Comparison of ENCODE assay signal across 1 cellular context in the genomic region with DNA sequence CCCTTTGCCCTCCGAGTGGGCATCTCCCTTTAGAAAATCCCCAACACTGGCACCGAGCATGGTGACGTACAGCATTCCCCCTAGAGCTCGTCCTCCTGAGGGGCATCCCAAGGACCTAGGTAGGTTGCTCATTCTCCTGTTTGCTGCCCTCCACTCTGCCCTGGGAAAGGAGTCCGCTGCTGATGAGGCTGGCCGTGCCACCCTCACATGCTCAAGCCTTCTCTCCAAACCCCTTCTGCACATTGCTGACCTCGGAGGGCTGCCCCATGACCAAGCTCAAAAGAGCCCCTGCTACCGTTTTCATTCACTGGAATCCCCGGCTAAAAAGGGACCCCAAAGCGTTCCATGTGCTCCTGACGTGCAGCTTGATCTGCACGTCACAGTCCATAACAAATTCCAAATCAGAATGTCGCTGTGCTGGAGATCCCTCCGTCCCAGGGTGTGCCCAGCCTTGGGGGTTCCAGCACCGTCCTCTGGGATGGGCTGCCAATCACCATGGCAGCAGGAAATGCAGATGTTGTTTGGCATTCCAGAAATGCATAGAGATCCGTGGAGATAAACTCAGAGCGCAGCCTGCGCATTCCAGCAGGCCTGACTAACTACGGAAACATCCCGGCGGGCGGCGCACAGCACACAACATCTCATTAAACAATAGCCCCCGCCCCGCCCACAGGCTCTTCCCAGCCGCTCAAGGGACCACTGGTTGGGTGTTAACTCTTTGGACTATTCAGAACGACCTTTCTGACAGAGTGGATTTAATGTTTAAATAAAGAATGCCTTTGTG.
TF ChIP-seq lines count a peak whose summit lies in the region.

No MANE protein-coding gene starts in this region.

TF ChIP-seq in HepG2, 621 proteins besides CTCF, POLR2A, EP300 and RAD21 (continued from another document and continues in another):
- TF ChIP-seq, protein P1, sequence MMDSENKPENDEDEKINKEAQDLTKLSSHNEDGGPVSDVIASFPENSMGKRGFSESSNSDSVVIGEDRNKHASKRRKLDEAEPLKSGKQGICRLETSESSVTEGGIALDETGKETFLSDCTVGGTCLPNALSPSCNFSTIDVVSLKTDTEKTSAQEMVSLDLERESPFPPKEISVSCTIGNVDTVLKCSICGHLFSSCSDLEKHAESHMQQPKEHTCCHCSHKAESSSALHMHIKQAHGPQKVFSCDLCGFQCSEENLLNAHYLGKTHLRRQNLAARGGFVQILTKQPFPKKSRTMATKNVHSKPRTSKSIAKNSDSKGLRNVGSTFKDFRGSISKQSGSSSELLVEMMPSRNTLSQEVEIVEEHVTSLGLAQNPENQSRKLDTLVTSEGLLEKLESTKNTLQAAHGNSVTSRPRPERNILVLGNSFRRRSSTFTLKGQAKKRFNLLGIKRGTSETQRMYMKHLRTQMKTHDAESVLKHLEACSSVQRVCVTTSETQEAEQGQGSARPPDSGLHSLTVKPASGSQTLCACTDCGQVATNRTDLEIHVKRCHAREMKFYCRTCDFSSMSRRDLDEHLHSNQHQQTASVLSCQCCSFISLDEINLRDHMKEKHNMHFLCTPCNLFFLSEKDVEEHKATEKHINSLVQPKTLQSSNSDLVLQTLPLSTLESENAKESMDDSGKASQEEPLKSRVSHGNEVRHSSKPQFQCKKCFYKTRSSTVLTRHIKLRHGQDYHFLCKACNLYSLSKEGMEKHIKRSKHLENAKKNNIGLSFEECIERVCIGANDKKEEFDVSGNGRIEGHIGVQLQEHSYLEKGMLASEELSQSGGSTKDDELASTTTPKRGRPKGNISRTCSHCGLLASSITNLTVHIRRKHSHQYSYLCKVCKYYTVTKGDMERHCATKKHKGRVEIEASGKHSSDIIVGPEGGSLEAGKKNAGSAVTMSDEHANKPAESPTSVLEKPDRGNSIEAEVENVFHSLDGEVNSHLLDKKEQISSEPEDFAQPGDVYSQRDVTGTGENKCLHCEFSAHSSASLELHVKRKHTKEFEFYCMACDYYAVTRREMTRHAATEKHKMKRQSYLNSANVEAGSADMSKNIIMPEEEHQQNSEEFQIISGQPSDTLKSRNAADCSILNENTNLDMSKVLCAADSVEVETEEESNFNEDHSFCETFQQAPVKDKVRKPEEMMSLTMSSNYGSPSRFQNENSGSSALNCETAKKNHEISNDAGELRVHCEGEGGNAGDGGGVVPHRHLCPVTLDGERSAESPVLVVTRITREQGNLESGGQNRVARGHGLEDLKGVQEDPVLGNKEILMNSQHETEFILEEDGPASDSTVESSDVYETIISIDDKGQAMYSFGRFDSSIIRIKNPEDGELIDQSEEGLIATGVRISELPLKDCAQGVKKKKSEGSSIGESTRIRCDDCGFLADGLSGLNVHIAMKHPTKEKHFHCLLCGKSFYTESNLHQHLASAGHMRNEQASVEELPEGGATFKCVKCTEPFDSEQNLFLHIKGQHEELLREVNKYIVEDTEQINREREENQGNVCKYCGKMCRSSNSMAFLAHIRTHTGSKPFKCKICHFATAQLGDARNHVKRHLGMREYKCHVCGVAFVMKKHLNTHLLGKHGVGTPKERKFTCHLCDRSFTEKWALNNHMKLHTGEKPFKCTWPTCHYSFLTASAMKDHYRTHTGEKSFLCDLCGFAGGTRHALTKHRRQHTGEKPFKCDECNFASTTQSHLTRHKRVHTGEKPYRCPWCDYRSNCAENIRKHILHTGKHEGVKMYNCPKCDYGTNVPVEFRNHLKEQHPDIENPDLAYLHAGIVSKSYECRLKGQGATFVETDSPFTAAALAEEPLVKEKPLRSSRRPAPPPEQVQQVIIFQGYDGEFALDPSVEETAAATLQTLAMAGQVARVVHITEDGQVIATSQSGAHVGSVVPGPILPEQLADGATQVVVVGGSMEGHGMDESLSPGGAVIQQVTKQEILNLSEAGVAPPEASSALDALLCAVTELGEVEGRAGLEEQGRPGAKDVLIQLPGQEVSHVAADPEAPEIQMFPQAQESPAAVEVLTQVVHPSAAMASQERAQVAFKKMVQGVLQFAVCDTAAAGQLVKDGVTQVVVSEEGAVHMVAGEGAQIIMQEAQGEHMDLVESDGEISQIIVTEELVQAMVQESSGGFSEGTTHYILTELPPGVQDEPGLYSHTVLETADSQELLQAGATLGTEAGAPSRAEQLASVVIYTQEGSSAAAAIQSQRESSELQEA (CRISPR knock-in tag; IDR thresholded peaks at IDR 0.05; ENCODE audit: not compliant biosample characterization): no peak
- TF ChIP-seq ZMYM3 (CRISPR knock-in tag; IDR thresholded peaks at IDR 0.05): 0 out of 2 replicates have a peak, but pooled peaks have one; percentile 22
- peak; percentile 92 for TF ChIP-seq ERF (CRISPR knock-in tag; IDR thresholded peaks at IDR 0.05)
- TF ChIP-seq HMG20A (CRISPR knock-in tag; IDR thresholded peaks at IDR 0.05; ENCODE audit: borderline replicate concordance): peak; percentile 50; the same call in 1 of the 2 replicates
- TF ChIP-seq SOX5 (CRISPR knock-in tag; IDR thresholded peaks at IDR 0.05; ENCODE audit: borderline replicate concordance): peak; percentile 98
- TF ChIP-seq SNAPC2 (CRISPR knock-in tag; IDR thresholded peaks at IDR 0.05): 0 out of 2 replicates have a peak, but pooled peaks have one; percentile 24
- 0 out of 2 replicates have a peak, but pooled peaks have one; percentile 76 for TF ChIP-seq ZNF749 (CRISPR knock-in tag; IDR thresholded peaks at IDR 0.05; ENCODE audit: borderline replicate concordance)
- TF ChIP-seq MIER3 (CRISPR knock-in tag; IDR thresholded peaks at IDR 0.05; ENCODE audit: borderline replicate concordance): peak; percentile 27; the same call in 1 of the 2 replicates
- TF ChIP-seq ZEB1 (IDR thresholded peaks at IDR 0.05; ENCODE audit: insufficient replicate concordance, low read depth): peak; percentile 67
- TF ChIP-seq, protein P2, sequence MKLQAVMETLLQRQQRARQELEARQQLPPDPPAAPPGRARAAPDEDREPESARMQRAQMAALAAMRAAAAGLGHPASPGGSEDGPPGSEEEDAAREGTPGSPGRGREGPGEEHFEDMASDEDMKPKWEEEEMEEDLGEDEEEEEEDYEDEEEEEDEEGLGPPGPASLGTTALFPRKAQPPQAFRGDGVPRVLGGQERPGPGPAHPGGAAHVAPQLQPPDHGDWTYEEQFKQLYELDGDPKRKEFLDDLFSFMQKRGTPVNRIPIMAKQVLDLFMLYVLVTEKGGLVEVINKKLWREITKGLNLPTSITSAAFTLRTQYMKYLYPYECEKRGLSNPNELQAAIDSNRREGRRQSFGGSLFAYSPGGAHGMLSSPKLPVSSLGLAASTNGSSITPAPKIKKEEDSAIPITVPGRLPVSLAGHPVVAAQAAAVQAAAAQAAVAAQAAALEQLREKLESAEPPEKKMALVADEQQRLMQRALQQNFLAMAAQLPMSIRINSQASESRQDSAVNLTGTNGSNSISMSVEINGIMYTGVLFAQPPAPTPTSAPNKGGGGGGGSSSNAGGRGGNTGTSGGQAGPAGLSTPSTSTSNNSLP (IDR thresholded peaks at IDR 0.05; ENCODE audit: low read depth, low read length): 0 out of 2 replicates have a peak, but pooled peaks have one; percentile 49
- TF ChIP-seq, protein P3, sequence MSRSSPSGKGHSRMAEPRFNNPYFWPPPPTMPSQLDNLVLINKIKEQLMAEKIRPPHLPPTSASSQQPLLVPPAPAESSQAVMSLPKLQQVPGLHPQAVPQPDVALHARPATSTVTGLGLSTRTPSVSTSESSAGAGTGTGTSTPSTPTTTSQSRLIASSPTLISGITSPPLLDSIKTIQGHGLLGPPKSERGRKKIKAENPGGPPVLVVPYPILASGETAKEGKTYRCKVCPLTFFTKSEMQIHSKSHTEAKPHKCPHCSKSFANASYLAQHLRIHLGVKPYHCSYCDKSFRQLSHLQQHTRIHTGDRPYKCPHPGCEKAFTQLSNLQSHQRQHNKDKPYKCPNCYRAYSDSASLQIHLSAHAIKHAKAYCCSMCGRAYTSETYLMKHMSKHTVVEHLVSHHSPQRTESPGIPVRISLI (CRISPR knock-in tag; IDR thresholded peaks at IDR 0.05; ENCODE audit: borderline replicate concordance): no peak
- TF ChIP-seq, protein P4, sequence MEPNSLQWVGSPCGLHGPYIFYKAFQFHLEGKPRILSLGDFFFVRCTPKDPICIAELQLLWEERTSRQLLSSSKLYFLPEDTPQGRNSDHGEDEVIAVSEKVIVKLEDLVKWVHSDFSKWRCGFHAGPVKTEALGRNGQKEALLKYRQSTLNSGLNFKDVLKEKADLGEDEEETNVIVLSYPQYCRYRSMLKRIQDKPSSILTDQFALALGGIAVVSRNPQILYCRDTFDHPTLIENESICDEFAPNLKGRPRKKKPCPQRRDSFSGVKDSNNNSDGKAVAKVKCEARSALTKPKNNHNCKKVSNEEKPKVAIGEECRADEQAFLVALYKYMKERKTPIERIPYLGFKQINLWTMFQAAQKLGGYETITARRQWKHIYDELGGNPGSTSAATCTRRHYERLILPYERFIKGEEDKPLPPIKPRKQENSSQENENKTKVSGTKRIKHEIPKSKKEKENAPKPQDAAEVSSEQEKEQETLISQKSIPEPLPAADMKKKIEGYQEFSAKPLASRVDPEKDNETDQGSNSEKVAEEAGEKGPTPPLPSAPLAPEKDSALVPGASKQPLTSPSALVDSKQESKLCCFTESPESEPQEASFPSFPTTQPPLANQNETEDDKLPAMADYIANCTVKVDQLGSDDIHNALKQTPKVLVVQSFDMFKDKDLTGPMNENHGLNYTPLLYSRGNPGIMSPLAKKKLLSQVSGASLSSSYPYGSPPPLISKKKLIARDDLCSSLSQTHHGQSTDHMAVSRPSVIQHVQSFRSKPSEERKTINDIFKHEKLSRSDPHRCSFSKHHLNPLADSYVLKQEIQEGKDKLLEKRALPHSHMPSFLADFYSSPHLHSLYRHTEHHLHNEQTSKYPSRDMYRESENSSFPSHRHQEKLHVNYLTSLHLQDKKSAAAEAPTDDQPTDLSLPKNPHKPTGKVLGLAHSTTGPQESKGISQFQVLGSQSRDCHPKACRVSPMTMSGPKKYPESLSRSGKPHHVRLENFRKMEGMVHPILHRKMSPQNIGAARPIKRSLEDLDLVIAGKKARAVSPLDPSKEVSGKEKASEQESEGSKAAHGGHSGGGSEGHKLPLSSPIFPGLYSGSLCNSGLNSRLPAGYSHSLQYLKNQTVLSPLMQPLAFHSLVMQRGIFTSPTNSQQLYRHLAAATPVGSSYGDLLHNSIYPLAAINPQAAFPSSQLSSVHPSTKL (CRISPR knock-in tag; IDR thresholded peaks at IDR 0.05): peak; percentile 86; the same call in 1 of the 2 replicates
- TF ChIP-seq TGIF2 (CRISPR knock-in tag; IDR thresholded peaks at IDR 0.05): peak; percentile 50; the same call in 1 of the 2 replicates
- TF ChIP-seq MBD4 (IDR thresholded peaks at IDR 0.05; ENCODE audit: borderline replicate concordance, low read length): no peak
- peak; percentile 93; the same call in 1 of the 2 replicates for TF ChIP-seq JUNB (CRISPR knock-in tag; IDR thresholded peaks at IDR 0.05; ENCODE audit: borderline replicate concordance)
- TF ChIP-seq, protein P5, sequence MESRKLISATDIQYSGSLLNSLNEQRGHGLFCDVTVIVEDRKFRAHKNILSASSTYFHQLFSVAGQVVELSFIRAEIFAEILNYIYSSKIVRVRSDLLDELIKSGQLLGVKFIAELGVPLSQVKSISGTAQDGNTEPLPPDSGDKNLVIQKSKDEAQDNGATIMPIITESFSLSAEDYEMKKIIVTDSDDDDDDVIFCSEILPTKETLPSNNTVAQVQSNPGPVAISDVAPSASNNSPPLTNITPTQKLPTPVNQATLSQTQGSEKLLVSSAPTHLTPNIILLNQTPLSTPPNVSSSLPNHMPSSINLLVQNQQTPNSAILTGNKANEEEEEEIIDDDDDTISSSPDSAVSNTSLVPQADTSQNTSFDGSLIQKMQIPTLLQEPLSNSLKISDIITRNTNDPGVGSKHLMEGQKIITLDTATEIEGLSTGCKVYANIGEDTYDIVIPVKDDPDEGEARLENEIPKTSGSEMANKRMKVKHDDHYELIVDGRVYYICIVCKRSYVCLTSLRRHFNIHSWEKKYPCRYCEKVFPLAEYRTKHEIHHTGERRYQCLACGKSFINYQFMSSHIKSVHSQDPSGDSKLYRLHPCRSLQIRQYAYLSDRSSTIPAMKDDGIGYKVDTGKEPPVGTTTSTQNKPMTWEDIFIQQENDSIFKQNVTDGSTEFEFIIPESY (CRISPR knock-in tag; IDR thresholded peaks at IDR 0.05): peak; percentile 51; the same call in 1 of the 2 replicates
- 0 out of 2 replicates have a peak, but pooled peaks have one; percentile 43 for TF ChIP-seq ZSCAN21 (CRISPR knock-in tag; IDR thresholded peaks at IDR 0.05; ENCODE audit: borderline replicate concordance)
- no peak for TF ChIP-seq NFE2L2 (IDR thresholded peaks at IDR 0.05; ENCODE audit: low read length)
- TF ChIP-seq, protein P6, sequence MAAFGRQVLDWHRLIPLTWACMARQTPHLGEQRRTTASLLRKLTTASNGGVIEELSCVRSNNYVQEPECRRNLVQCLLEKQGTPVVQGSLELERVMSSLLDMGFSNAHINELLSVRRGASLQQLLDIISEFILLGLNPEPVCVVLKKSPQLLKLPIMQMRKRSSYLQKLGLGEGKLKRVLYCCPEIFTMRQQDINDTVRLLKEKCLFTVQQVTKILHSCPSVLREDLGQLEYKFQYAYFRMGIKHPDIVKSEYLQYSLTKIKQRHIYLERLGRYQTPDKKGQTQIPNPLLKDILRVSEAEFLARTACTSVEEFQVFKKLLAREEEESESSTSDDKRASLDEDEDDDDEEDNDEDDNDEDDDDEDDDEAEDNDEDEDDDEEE (CRISPR knock-in tag; IDR thresholded peaks at IDR 0.05): no peak
- TF ChIP-seq IRF2 (CRISPR knock-in tag; IDR thresholded peaks at IDR 0.05): peak; percentile 71
- peak; percentile 76 for TF ChIP-seq NCOA2 (CRISPR knock-in tag; IDR thresholded peaks at IDR 0.05)
- peak; percentile 76 for TF ChIP-seq HDAC1 (CRISPR knock-in tag; IDR thresholded peaks at IDR 0.05)
- TF ChIP-seq ZKSCAN8 (CRISPR knock-in tag; IDR thresholded peaks at IDR 0.05; ENCODE audit: borderline replicate concordance): peak; percentile 76; the same call in 1 of the 2 replicates
- TF ChIP-seq DPF2 (CRISPR knock-in tag; IDR thresholded peaks at IDR 0.05; ENCODE audit: borderline replicate concordance, low read depth): peak; percentile 54; the same call in 1 of the 2 replicates
- TF ChIP-seq, protein P7, sequence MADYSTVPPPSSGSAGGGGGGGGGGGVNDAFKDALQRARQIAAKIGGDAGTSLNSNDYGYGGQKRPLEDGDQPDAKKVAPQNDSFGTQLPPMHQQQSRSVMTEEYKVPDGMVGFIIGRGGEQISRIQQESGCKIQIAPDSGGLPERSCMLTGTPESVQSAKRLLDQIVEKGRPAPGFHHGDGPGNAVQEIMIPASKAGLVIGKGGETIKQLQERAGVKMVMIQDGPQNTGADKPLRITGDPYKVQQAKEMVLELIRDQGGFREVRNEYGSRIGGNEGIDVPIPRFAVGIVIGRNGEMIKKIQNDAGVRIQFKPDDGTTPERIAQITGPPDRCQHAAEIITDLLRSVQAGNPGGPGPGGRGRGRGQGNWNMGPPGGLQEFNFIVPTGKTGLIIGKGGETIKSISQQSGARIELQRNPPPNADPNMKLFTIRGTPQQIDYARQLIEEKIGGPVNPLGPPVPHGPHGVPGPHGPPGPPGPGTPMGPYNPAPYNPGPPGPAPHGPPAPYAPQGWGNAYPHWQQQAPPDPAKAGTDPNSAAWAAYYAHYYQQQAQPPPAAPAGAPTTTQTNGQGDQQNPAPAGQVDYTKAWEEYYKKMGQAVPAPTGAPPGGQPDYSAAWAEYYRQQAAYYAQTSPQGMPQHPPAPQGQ (CRISPR knock-in tag; IDR thresholded peaks at IDR 0.05; ENCODE audit: borderline replicate concordance): no peak
- peak; percentile 69 for TF ChIP-seq BCL6 (CRISPR knock-in tag; IDR thresholded peaks at IDR 0.05)
- TF ChIP-seq ZNF878 (CRISPR knock-in tag; IDR thresholded peaks at IDR 0.05): 0 out of 2 replicates have a peak, but pooled peaks have one; percentile 46
